16 cellular contexts compared by ENCODE assay signal in the genomic region with DNA sequence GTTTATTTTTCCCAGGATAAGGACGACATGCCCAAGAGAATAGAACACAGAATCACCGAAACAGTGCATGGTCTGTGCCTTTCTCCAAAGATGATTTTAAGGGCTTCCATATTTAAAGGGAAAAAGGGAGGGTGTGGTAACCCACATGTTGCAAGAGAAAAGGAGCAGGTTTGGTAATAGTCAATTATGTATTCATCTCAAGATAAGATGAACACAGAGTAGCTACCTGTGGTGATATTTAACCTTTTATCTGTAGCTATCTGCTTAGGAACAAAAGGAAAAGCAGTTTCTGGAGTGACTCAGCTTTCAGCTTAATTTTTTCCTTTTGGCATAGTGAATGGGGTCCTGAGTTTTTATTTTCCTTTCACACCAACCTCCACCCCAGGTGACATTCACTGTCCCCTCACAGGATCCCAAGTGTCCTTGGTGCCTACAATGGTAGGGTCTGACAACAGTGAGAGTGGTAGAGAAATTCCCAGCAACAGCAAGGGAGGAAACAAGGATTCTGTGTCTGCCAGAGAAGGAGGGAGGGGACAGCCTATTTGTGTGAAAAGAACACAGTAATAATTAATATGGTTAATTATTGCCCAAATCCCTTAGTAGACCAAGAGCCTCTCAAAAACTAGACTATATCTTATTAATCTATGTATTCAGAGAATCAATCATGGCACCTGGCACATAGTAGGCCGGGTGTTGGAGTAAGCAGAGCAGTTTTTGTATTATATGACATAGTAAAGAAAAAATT.
DNase-seq lines count a peak whose midpoint lies in the region; ATAC-seq, FAIRE-seq and TF ChIP-seq lines count a peak whose summit lies in the region.
"Had no signal": no experiment of that assay in that cellular context is flagged by ENCODE, and none has a peak within 500 bp of the region (broad histone marks: within the 10 kb centered on the region; RNA-seq: fewer than 3 reads in every experiment).

No MANE protein-coding gene starts in this region.

- POLR2A ChIA-PET in endothelial cell of umbilical vein (lab: Charles Lee), result no interaction called here

- H3K4me1 Mint-ChIP-seq in GM23338, result peaks cover 27% of the 10 kb centered on the region
- H3K4me1 Mint-ChIP-seq: memory B cell had no signal

- H3K27ac ChIP-seq in GM23338 (ENCODE audit: low read depth) (no peak overlapping the region), endothelial cell of umbilical vein (ENCODE audit: insufficient read depth, low read depth, low read length) (no peak overlapping the region), lower lobe of right lung (no peak overlapping the region)
- H3K27ac ChIP-seq: cardiac muscle cell had no signal

- TF ChIP-seq CTCF in GM23338 (conservative IDR thresholded peaks at IDR 0.05; ENCODE audit: low read depth in 2 of 2), result no peak
- TF ChIP-seq CTCF in endothelial cell of umbilical vein (IDR thresholded peaks at IDR 0.05; ENCODE audit: extremely low read depth in 1 of 2, insufficient read depth in 1 of 2, low read depth in 1 of 2, low read length in 2 of 2), result no peak
- no peak for TF ChIP-seq CTCF in omental fat pad (IDR thresholded peaks at IDR 0.05)
- no peak for TF ChIP-seq CTCF in lower lobe of right lung (IDR thresholded peaks at IDR 0.05)

- H3K27me3 ChIP-seq in GM23338 (ENCODE audit: insufficient read depth), result no peaks in the 10 kb centered on the region
- no peaks in the 10 kb centered on the region for H3K27me3 ChIP-seq in endothelial cell of umbilical vein (ENCODE audit: control insufficient read depth in 2 of 2, insufficient read depth in 2 of 2, low read length in 2 of 2)
- H3K27me3 ChIP-seq in lower lobe of right lung (ENCODE audit: low read depth), result no peaks in the 10 kb centered on the region
- H3K27me3 ChIP-seq: cardiac muscle cell had no signal

- intact Hi-C loops in endothelial cell of umbilical vein (cut with micrococcal nuclease), result no loop called here
- intact Hi-C loops in lower lobe of right lung (cut with DNase I), result no loop called here

- H3K4me3 ChIP-seq in GM23338 (no peak overlapping the region), endothelial cell of umbilical vein (replicated peaks in 1 of 3; ENCODE audit: insufficient read depth in 1 of 3, low read depth in 1 of 3, low read length in 3 of 3) (no peak overlapping the region), lower lobe of right lung (no peak overlapping the region)
- H3K4me3 ChIP-seq: cardiac muscle cell had no signal

- H3K4me1 ChIP-seq in GM23338 (ENCODE audit: insufficient read depth), result peaks cover 32% of the 10 kb centered on the region
- H3K4me1 ChIP-seq in endothelial cell of umbilical vein (ENCODE audit: control insufficient read depth, extremely low read depth, insufficient read depth, low read length), result peaks cover 7% of the 10 kb centered on the region
- H3K4me1 ChIP-seq in lower lobe of right lung, result no peaks in the 10 kb centered on the region

- H3K36me3 Mint-ChIP-seq in GM23338 (ENCODE audit: low read depth), result peaks cover 6% of the 10 kb centered on the region
- H3K36me3 Mint-ChIP-seq: memory B cell had no signal

- DNase-seq in GM23338 (ENCODE audit: low spot score) (no peak), NCI-H69 (lab: John Stamatoyannopoulos, UW) (peak; percentile 41), endothelial cell of umbilical vein (ENCODE audit: low read depth, low spot score) (no peak), omental fat pad (ENCODE audit: low spot score) (no peak), lower lobe of right lung (no peak), NCI-H1105 (lab: John Stamatoyannopoulos, UW) (no peak)
- DNase-seq: activated gamma-delta T cell treated with Interleukin-2 at 50 U/mL for 16 hours; effector CD8-positive, alpha-beta T cell; foreskin fibroblast; HFFc6; MV-4-11 had no signal

- FAIRE-seq in endothelial cell of umbilical vein (lab: Jason Lieb, UNC), result no peak

- H3K4me3 Mint-ChIP-seq in GM23338, result no peak overlapping the region
- H3K4me3 Mint-ChIP-seq: activated CD8-positive, alpha-beta T cell treated with anti-CD3 and anti-CD28 coated beads for 36 hours; memory B cell had no signal

- no TSS peak for BruUV-seq in endothelial cell of umbilical vein (replicated peaks; lab: Mats Ljungman, UMichigan)

- peak overlapping the region; percentile 91 for H3K27ac Mint-ChIP-seq in GM23338
- H3K27ac Mint-ChIP-seq: activated CD8-positive, alpha-beta T cell treated with anti-CD3 and anti-CD28 coated beads for 36 hours; HFFc6; memory B cell had no signal

- H3K9me3 Mint-ChIP-seq in GM23338, result no peaks in the 10 kb centered on the region; the same call in 2 of the 3 replicates
- H3K9me3 Mint-ChIP-seq: activated CD8-positive, alpha-beta T cell treated with anti-CD3 and anti-CD28 coated beads for 36 hours; HFFc6; memory B cell had no signal

- H3K36me3 ChIP-seq in GM23338 (ENCODE audit: insufficient read depth) (no peaks in the 10 kb centered on the region), endothelial cell of umbilical vein (ENCODE audit: control insufficient read depth in 2 of 2, extremely low read depth in 1 of 2, insufficient read depth in 2 of 2, low read length in 2 of 2) (no peaks in the 10 kb centered on the region), lower lobe of right lung (no peaks in the 10 kb centered on the region)
- H3K36me3 ChIP-seq: cardiac muscle cell had no signal

- no peaks in the 10 kb centered on the region; the same call in none of the 2 replicates for H3K9me2 ChIP-seq in GM23338 (ENCODE audit: insufficient read depth)

- H3K27me3 Mint-ChIP-seq in GM23338 (ENCODE audit: insufficient read depth, low read depth, poor library complexity), result peaks cover 5% of the 10 kb centered on the region

- H3K9me1 ChIP-seq in endothelial cell of umbilical vein (replicated peaks; ENCODE audit: control insufficient read depth, extremely low read depth, insufficient read depth, low read length), result no peaks in the 10 kb centered on the region

- dilution Hi-C loops in endothelial cell of umbilical vein (cut with MboI; ENCODE audit: extremely low pct_ligation_motif_present, low sequenced_read_pairs), result no loop called here

- H4K20me1 ChIP-seq in GM23338 (replicated peaks; ENCODE audit: insufficient read depth), result no peaks in the 10 kb centered on the region
- no peaks in the 10 kb centered on the region for H4K20me1 ChIP-seq in endothelial cell of umbilical vein (replicated peaks; ENCODE audit: control insufficient read depth, extremely low read depth, insufficient read depth, low read length)

- H3K79me2 ChIP-seq in GM23338 (replicated peaks; ENCODE audit: insufficient read depth), result no peaks in the 10 kb centered on the region
- no peaks in the 10 kb centered on the region for H3K79me2 ChIP-seq in endothelial cell of umbilical vein (ENCODE audit: control insufficient read depth, insufficient read depth, low read length)

- TF ChIP-seq POLR2A in endothelial cell of umbilical vein (IDR thresholded peaks at IDR 0.05; ENCODE audit: low read depth, low read length), result no peak

- H3K4me2 ChIP-seq in GM23338 (no peak overlapping the region), endothelial cell of umbilical vein (ENCODE audit: insufficient read depth, low read length) (no peak overlapping the region)

- H3K9ac ChIP-seq in endothelial cell of umbilical vein (replicated peaks; ENCODE audit: extremely low read depth, insufficient read depth, low read length), result no peak overlapping the region

- CTCF ChIA-PET in endothelial cell of umbilical vein (lab: Charles Lee), result interaction anchor here (1.0 kb wide), 1 partner anchor 13 kb away, joined by 4 read pairs; no protein-coding TSS in a partner anchor

- H2AFZ ChIP-seq in GM23338 (peak overlapping the region; percentile 52), endothelial cell of umbilical vein (ENCODE audit: low read depth, low read length) (peak overlapping the region; percentile 58)

- H3F3A ChIP-seq in GM23338 (replicated peaks; ENCODE audit: low read depth), result no peaks in the 10 kb centered on the region

- ATAC-seq in GM23338, result no peak
- peak; percentile 50 for ATAC-seq in omental fat pad (ENCODE audit: low FRiP score)
- no peak for ATAC-seq in lower lobe of right lung
- no peak for ATAC-seq in GM19467 (IDR thresholded peaks at IDR 0.05; ENCODE audit: unreplicated experiment)
- ATAC-seq in HG02642 (IDR thresholded peaks at IDR 0.05; ENCODE audit: poor library complexity, unreplicated experiment), result no peak

- H3K9me3 ChIP-seq in endothelial cell of umbilical vein (replicated peaks; ENCODE audit: control insufficient read depth, insufficient read depth, low read length) (no peaks in the 10 kb centered on the region), lower lobe of right lung (no peaks in the 10 kb centered on the region)

TF ChIP-seq in GM23338, 12 proteins besides CTCF, POLR2A, EP300 and RAD21 (continues in another document):
- TF ChIP-seq EZH2phosphoT487 (IDR thresholded peaks at IDR 0.05; ENCODE audit: unreplicated experiment), result no peak

TF ChIP-seq in endothelial cell of umbilical vein, 7 proteins besides CTCF, POLR2A, EP300 and RAD21:
- no peak for TF ChIP-seq GATA2 (IDR thresholded peaks at IDR 0.05; ENCODE audit: insufficient read depth, insufficient read length, low read depth, low read length)
- no peak for TF ChIP-seq JUN (IDR thresholded peaks at IDR 0.05; ENCODE audit: borderline replicate concordance, insufficient read depth, insufficient read length, low read depth)
- TF ChIP-seq MYC (IDR thresholded peaks at IDR 0.05; ENCODE audit: low read depth, low read length), result no peak
- no peak for TF ChIP-seq MAX (IDR thresholded peaks at IDR 0.05; ENCODE audit: insufficient read depth, insufficient read length)
- no peak for TF ChIP-seq EZH2 (IDR thresholded peaks at IDR 0.05; ENCODE audit: borderline replicate concordance, low read depth, low read length, severe bottlenecking)
- no peak for TF ChIP-seq FOS (IDR thresholded peaks at IDR 0.05; ENCODE audit: borderline replicate concordance, insufficient read depth, low read length)
- no peak for TF ChIP-seq POLR2AphosphoS5 (IDR thresholded peaks at IDR 0.05; ENCODE audit: insufficient read depth, low read depth, low read length)
TF ChIP-seq in endothelial cell of umbilical vein: peak in this region for 0.
